ENCODE assay signal across 17 cellular contexts in genomic region chr7:127047521-127047920, GRCh38.
DNase-seq lines count a peak whose midpoint lies in the region; ATAC-seq, FAIRE-seq and TF ChIP-seq lines count a peak whose summit lies in the region.
"Had no signal": no experiment of that assay in that cellular context is flagged by ENCODE, and none has a peak within 500 bp of the region (broad histone marks: within the 10 kb centered on the region; RNA-seq: fewer than 3 reads in every experiment).

No MANE protein-coding gene starts in this region.

- no peak overlapping the region for H2AFZ ChIP-seq in GM12878 (ENCODE audit: control insufficient read depth, low read depth, low read length)

- no peak for TF ChIP-seq POLR2A in GM12878 (IDR thresholded peaks at IDR 0.05; ENCODE audit: low read depth, low read length)

- RAD21 ChIA-PET in GM12878 (lab: Charles Lee; ENCODE audit: unreplicated experiment): no interaction called here

- intact Hi-C loops in GM12878 (cut with micrococcal nuclease; ENCODE audit: unreplicated experiment): no loop called here
- intact Hi-C loops in mucosa of descending colon (cut with DNase I, micrococcal nuclease): no loop called here

- SMC1A ChIA-PET in GM12878 (lab: Charles Lee; ENCODE audit: uncharacterized antibody, unreplicated experiment): interaction anchor here (0.6 to 1.3 kb wide), 2 partner anchors 24 to 1022 kb away, joined by 4 to 5 read pairs; no protein-coding TSS in a partner anchor

- no peak overlapping the region for H3K4me2 ChIP-seq in GM12878 (ENCODE audit: control insufficient read depth, insufficient read depth)
- H3K4me2 ChIP-seq: SK-N-SH had no signal

- no peak overlapping the region for H3K9ac ChIP-seq in GM12878 (ENCODE audit: control insufficient read depth, insufficient read depth, low read length)
- H3K9ac ChIP-seq: SK-N-SH had no signal

- no peak for FAIRE-seq in GM12878 (lab: Jason Lieb, UNC)
- FAIRE-seq: GM18507 had no signal

- H3K4me1 ChIP-seq in GM12878 (ENCODE audit: control insufficient read depth, insufficient read depth, low read length) (no peaks in the 10 kb centered on the region), mucosa of descending colon (ENCODE audit: low read depth) (no peaks in the 10 kb centered on the region)

- H3K27me3 ChIP-seq in GM12878 (replicated peaks in 1 of 2; ENCODE audit: control insufficient read depth in 2 of 2, insufficient read depth in 2 of 2, low read length in 1 of 2): no peaks in the 10 kb centered on the region

- H3K79me2 ChIP-seq in GM12878 (ENCODE audit: control insufficient read depth, insufficient read depth, low read length): no peaks in the 10 kb centered on the region

- CTCF ChIA-PET in GM12878 (lab: Yijun Ruan, JAX): interaction anchor here (0.6 kb wide), 2 partner anchors 288 to 1486 kb away, joined by 3 to 4 read pairs; no protein-coding TSS in a partner anchor
- CTCF ChIA-PET in RWPE1 (lab: Yijun Ruan, JAX): no interaction called here

- TF ChIP-seq EP300 in GM12878 (IDR thresholded peaks at IDR 0.05; ENCODE audit: borderline replicate concordance in 1 of 2, control insufficient read depth in 1 of 2, low read depth in 2 of 2, low read length in 2 of 2): no peak

- DNase-seq in GM12878 (ENCODE audit: low read depth, low spot score) (no peak), mucosa of descending colon (no peak), RWPE1 (ENCODE audit: low spot score) (no peak), C1 segment of cervical spinal cord (lab: John Stamatoyannopoulos, UW) (no peak)
- DNase-seq: H9, NCI-H1436 treated with DMSO at 0.1 percent for 48 hours, NCI-H2081, NCI-H2227 treated with DMSO at 0.1 percent for 48 hours, NCI-H524 treated with DMSO at 0.1 percent for 48 hours, PC-3, SK-N-SH, T-helper 1 cell had no signal

- BruUV-seq in GM12878 (replicated peaks; lab: Mats Ljungman, UMichigan): no TSS peak

- in situ Hi-C loops in GM12878 (cut with MboI): no loop called here

- H3K27ac ChIP-seq in GM12878 (ENCODE audit: control insufficient read depth, insufficient read depth) (no peak overlapping the region), RWPE1 (no peak overlapping the region)

- H4K20me1 ChIP-seq in GM12878 (ENCODE audit: control insufficient read depth, insufficient read depth): no peaks in the 10 kb centered on the region

- TF ChIP-seq CTCF in GM12878 (IDR thresholded peaks at IDR 0.05 in 2 of 3, conservative IDR thresholded peaks at IDR 0.05 in 1 of 3; ENCODE audit: control insufficient read depth in 2 of 3, extremely low read depth in 1 of 3, insufficient read depth in 1 of 3, low read depth in 3 of 3, low read length in 3 of 3) (no peak), mucosa of descending colon (IDR thresholded peaks at IDR 0.05) (no peak), RWPE1 (conservative IDR thresholded peaks at IDR 0.05; ENCODE audit: low read depth) (no peak)

- H3K4me3 ChIP-seq in GM12878 (no peak overlapping the region), mucosa of descending colon (no peak overlapping the region)

- TF ChIP-seq RAD21 in GM12878 (IDR thresholded peaks at IDR 0.05; ENCODE audit: insufficient read depth, low read depth, low read length): no peak

- POLR2A ChIA-PET in GM12878 (lab: Charles Lee): no interaction called here
- POLR2A ChIA-PET in RWPE1 (lab: Yijun Ruan, JAX; ENCODE audit: low non-redundant PET): no interaction called here

- H3K36me3 ChIP-seq in GM12878 (ENCODE audit: control insufficient read depth in 2 of 2, insufficient read depth in 2 of 2, low read length in 1 of 2) (no peaks in the 10 kb centered on the region), mucosa of descending colon (ENCODE audit: low read depth) (no peaks in the 10 kb centered on the region)

- H3K9me3 ChIP-seq in GM12878 (replicated peaks; ENCODE audit: control insufficient read depth, insufficient read depth, low read length): no peaks in the 10 kb centered on the region
- H3K9me3 ChIP-seq in mucosa of descending colon: no peaks in the 10 kb centered on the region
- H3K9me3 ChIP-seq: SK-N-SH had no signal

- ATAC-seq in GM18868 (IDR thresholded peaks at IDR 0.05; ENCODE audit: unreplicated experiment) (peak; percentile 59), HG02981 (IDR thresholded peaks at IDR 0.05; ENCODE audit: unreplicated experiment) (peak; percentile 59), GM12878 (peak; percentile 30; the same call in 1 of the 3 replicates), mucosa of descending colon (peak; percentile 37), GM18867 (IDR thresholded peaks at IDR 0.05; ENCODE audit: unreplicated experiment) (no peak)
- ATAC-seq: PC-3, Right ventricle myocardium inferior had no signal

TF ChIP-seq in GM12878, 131 proteins besides CTCF, POLR2A, EP300 and RAD21:
- TF ChIP-seq RUNX3 (IDR thresholded peaks at IDR 0.05; ENCODE audit: low read length): no peak
- TF ChIP-seq SPI1 (IDR thresholded peaks at IDR 0.05; ENCODE audit: borderline replicate concordance, insufficient read depth, low read depth, low read length): no peak
- no peak for TF ChIP-seq HDGF (IDR thresholded peaks at IDR 0.05)
- no peak for TF ChIP-seq RELA (IDR thresholded peaks at IDR 0.05; ENCODE audit: borderline replicate concordance, partially characterized antibody)
- TF ChIP-seq HDAC2 (IDR thresholded peaks at IDR 0.05): no peak
- no peak for TF ChIP-seq GATAD2B (conservative IDR thresholded peaks at IDR 0.05; ENCODE audit: low read depth)
- no peak for TF ChIP-seq PRDM15 (CRISPR knock-in tag; IDR thresholded peaks at IDR 0.05)
- TF ChIP-seq BCL3 (IDR thresholded peaks at IDR 0.05; ENCODE audit: borderline replicate concordance, insufficient read depth, low read depth, low read length, poor library complexity, severe bottlenecking): no peak
- no peak for TF ChIP-seq TCF12 (IDR thresholded peaks at IDR 0.05; ENCODE audit: low read depth, low read length)
- no peak for TF ChIP-seq NFXL1 (IDR thresholded peaks at IDR 0.05; ENCODE audit: borderline replicate concordance)
- TF ChIP-seq SMARCA5 (IDR thresholded peaks at IDR 0.05): no peak
- TF ChIP-seq RBBP5 (conservative IDR thresholded peaks at IDR 0.05): no peak
